In genomic region chr19:30678168-30678567, GRCh38 we compare ENCODE assay signal across 9 cellular contexts.
"Had no signal": no experiment of that assay in that cellular context is flagged by ENCODE, and none has a peak within 500 bp of the region (broad histone marks: within the 10 kb centered on the region; RNA-seq: fewer than 3 reads in every experiment).

No MANE protein-coding gene starts in this region.

- DNase-seq: GM23248, GOT3, H9, HCEC 1CT, KBM-7 had no signal

- ATAC-seq: HepG2 had no signal

- H3K9ac ChIP-seq: GM23248, KMS-11 had no signal

- H3K27ac ChIP-seq: GM23248, HL-60, KMS-11 had no signal

- H2AFZ ChIP-seq: GM23248 had no signal

- H3K4me3 ChIP-seq: GM23248 had no signal

- FAIRE-seq: H54, HepG2 had no signal

- H3K4me2 ChIP-seq: KMS-11 had no signal
